Comparison of ENCODE assay signal across 1 cellular context in the genomic region with DNA sequence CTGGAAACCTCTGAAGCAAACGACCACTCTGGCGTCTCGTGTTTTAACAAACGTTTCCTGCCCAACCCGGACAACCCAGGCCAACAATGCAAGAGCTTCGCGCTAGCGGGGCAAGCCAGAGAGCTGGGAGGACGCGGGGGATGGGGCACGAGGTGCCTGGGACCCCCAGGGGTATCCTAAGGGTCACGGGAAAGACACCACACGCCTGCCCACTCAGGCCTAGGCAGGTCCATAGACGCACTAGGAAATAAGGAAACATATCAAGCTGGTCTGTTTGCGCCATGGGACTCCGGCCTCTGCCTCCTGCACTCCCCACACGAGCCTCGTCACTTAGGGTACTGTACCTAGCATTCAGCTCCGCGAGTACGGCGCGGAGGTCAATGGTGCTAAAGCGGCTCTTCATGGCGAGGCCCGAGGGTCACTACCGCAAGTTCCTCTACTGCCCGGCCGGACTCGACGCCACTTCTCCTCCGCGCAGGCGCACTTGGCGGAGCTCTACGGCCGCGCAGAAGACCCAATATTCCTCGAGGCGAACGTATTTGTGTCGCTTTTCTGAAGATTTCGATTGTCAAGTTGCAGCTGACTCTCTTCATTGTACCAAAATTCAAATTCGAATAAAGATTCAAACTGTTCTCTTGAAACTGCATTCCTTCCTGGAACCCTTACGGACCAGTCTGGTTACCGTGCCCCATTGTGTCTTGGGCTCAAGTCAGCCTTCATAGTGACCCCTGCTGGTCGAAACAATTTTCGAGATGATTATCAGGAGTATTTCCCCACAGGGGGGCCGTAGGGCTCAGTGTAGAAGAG.
TF ChIP-seq lines count a peak whose summit lies in the region.

A gene with protein sequence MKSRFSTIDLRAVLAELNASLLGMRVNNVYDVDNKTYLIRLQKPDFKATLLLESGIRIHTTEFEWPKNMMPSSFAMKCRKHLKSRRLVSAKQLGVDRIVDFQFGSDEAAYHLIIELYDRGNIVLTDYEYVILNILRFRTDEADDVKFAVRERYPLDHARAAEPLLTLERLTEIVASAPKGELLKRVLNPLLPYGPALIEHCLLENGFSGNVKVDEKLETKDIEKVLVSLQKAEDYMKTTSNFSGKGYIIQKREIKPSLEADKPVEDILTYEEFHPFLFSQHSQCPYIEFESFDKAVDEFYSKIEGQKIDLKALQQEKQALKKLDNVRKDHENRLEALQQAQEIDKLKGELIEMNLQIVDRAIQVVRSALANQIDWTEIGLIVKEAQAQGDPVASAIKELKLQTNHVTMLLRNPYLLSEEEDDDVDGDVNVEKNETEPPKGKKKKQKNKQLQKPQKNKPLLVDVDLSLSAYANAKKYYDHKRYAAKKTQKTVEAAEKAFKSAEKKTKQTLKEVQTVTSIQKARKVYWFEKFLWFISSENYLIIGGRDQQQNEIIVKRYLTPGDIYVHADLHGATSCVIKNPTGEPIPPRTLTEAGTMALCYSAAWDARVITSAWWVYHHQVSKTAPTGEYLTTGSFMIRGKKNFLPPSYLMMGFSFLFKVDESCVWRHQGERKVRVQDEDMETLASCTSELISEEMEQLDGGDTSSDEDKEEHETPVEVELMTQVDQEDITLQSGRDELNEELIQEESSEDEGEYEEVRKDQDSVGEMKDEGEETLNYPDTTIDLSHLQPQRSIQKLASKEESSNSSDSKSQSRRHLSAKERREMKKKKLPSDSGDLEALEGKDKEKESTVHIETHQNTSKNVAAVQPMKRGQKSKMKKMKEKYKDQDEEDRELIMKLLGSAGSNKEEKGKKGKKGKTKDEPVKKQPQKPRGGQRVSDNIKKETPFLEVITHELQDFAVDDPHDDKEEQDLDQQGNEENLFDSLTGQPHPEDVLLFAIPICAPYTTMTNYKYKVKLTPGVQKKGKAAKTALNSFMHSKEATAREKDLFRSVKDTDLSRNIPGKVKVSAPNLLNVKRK (minus strand): TSS at position 438 of the 807 bp plus-strand sequence. CDS start 35 bp downstream, at position 403.

TF ChIP-seq in HepG2, 621 proteins besides CTCF, POLR2A, EP300 and RAD21 (continued from another document and continues in another):
- TF ChIP-seq, protein P1, sequence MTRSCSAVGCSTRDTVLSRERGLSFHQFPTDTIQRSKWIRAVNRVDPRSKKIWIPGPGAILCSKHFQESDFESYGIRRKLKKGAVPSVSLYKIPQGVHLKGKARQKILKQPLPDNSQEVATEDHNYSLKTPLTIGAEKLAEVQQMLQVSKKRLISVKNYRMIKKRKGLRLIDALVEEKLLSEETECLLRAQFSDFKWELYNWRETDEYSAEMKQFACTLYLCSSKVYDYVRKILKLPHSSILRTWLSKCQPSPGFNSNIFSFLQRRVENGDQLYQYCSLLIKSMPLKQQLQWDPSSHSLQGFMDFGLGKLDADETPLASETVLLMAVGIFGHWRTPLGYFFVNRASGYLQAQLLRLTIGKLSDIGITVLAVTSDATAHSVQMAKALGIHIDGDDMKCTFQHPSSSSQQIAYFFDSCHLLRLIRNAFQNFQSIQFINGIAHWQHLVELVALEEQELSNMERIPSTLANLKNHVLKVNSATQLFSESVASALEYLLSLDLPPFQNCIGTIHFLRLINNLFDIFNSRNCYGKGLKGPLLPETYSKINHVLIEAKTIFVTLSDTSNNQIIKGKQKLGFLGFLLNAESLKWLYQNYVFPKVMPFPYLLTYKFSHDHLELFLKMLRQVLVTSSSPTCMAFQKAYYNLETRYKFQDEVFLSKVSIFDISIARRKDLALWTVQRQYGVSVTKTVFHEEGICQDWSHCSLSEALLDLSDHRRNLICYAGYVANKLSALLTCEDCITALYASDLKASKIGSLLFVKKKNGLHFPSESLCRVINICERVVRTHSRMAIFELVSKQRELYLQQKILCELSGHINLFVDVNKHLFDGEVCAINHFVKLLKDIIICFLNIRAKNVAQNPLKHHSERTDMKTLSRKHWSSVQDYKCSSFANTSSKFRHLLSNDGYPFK (CRISPR knock-in tag; IDR thresholded peaks at IDR 0.05; ENCODE audit: borderline replicate concordance): peak; percentile 87
- TF ChIP-seq MAF1 (CRISPR knock-in tag; IDR thresholded peaks at IDR 0.05; ENCODE audit: borderline replicate concordance): no peak
- TF ChIP-seq TSC22D2 (CRISPR knock-in tag; IDR thresholded peaks at IDR 0.05; ENCODE audit: borderline replicate concordance): no peak; the same call in 1 of the 2 replicates
- peak; percentile 58; the same call in 1 of the 2 replicates for TF ChIP-seq ZNF232 (CRISPR knock-in tag; IDR thresholded peaks at IDR 0.05; ENCODE audit: borderline replicate concordance)
- TF ChIP-seq, protein P2, sequence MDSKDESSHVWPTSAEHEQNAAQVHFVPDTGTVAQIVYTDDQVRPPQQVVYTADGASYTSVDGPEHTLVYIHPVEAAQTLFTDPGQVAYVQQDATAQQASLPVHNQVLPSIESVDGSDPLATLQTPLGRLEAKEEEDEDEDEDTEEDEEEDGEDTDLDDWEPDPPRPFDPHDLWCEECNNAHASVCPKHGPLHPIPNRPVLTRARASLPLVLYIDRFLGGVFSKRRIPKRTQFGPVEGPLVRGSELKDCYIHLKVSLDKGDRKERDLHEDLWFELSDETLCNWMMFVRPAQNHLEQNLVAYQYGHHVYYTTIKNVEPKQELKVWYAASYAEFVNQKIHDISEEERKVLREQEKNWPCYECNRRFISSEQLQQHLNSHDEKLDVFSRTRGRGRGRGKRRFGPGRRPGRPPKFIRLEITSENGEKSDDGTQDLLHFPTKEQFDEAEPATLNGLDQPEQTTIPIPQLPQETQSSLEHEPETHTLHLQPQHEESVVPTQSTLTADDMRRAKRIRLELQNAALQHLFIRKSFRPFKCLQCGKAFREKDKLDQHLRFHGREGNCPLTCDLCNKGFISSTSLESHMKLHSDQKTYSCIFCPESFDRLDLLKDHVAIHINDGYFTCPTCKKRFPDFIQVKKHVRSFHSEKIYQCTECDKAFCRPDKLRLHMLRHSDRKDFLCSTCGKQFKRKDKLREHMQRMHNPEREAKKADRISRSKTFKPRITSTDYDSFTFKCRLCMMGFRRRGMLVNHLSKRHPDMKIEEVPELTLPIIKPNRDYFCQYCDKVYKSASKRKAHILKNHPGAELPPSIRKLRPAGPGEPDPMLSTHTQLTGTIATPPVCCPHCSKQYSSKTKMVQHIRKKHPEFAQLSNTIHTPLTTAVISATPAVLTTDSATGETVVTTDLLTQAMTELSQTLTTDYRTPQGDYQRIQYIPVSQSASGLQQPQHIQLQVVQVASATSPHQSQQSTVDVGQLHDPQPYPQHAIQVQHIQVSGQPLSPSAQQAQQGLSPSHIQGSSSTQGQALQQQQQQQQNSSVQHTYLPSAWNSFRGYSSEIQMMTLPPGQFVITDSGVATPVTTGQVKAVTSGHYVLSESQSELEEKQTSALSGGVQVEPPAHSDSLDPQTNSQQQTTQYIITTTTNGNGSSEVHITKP (CRISPR knock-in tag; IDR thresholded peaks at IDR 0.05; ENCODE audit: low read depth): no peak
- TF ChIP-seq POGZ (CRISPR knock-in tag; IDR thresholded peaks at IDR 0.05): peak; percentile 58
- TF ChIP-seq, protein P3, sequence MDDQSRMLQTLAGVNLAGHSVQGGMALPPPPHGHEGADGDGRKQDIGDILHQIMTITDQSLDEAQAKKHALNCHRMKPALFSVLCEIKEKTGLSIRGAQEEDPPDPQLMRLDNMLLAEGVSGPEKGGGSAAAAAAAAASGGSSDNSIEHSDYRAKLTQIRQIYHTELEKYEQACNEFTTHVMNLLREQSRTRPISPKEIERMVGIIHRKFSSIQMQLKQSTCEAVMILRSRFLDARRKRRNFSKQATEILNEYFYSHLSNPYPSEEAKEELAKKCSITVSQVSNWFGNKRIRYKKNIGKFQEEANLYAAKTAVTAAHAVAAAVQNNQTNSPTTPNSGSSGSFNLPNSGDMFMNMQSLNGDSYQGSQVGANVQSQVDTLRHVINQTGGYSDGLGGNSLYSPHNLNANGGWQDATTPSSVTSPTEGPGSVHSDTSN (CRISPR knock-in tag; IDR thresholded peaks at IDR 0.05; ENCODE audit: borderline replicate concordance): no peak
- TF ChIP-seq ZNF124 (CRISPR knock-in tag; IDR thresholded peaks at IDR 0.05): peak; percentile 69; the same call in 1 of the 2 replicates
- TF ChIP-seq TCF12 (IDR thresholded peaks at IDR 0.05): no peak
- no peak for TF ChIP-seq TCF12 (CRISPR knock-in tag; IDR thresholded peaks at IDR 0.05)
- TF ChIP-seq, protein P4, sequence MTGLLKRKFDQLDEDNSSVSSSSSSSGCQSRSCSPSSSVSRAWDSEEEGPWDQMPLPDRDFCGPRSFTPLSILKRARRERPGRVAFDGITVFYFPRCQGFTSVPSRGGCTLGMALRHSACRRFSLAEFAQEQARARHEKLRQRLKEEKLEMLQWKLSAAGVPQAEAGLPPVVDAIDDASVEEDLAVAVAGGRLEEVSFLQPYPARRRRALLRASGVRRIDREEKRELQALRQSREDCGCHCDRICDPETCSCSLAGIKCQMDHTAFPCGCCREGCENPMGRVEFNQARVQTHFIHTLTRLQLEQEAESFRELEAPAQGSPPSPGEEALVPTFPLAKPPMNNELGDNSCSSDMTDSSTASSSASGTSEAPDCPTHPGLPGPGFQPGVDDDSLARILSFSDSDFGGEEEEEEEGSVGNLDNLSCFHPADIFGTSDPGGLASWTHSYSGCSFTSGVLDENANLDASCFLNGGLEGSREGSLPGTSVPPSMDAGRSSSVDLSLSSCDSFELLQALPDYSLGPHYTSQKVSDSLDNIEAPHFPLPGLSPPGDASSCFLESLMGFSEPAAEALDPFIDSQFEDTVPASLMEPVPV (CRISPR knock-in tag; IDR thresholded peaks at IDR 0.05): 0 out of 2 replicates have a peak, but pooled peaks have one; percentile 73
- no peak for TF ChIP-seq CBFB (CRISPR knock-in tag; IDR thresholded peaks at IDR 0.05)
- TF ChIP-seq ZNF468 (CRISPR knock-in tag; IDR thresholded peaks at IDR 0.05): no peak
- TF ChIP-seq SP5 (CRISPR knock-in tag; IDR thresholded peaks at IDR 0.05; ENCODE audit: borderline replicate concordance, low read depth): 0 out of 2 replicates have a peak, but pooled peaks have one; percentile 6
- TF ChIP-seq ZNF207 (IDR thresholded peaks at IDR 0.05; ENCODE audit: borderline replicate concordance): no peak
- TF ChIP-seq RFXAP (CRISPR knock-in tag; IDR thresholded peaks at IDR 0.05; ENCODE audit: borderline replicate concordance): 0 out of 2 replicates have a peak, but pooled peaks have one; percentile 35
- no peak for TF ChIP-seq ZSCAN20 (CRISPR knock-in tag; IDR thresholded peaks at IDR 0.05; ENCODE audit: borderline replicate concordance)
- peak; percentile 94 for TF ChIP-seq ASH2L (IDR thresholded peaks at IDR 0.05; ENCODE audit: insufficient read length, low read depth, low read length)
- peak; percentile 72; the same call in 1 of the 2 replicates for TF ChIP-seq ZNF333 (CRISPR knock-in tag; IDR thresholded peaks at IDR 0.05; ENCODE audit: borderline replicate concordance)
- TF ChIP-seq HOXA9 (CRISPR knock-in tag; IDR thresholded peaks at IDR 0.05; ENCODE audit: borderline replicate concordance): no peak; the same call in 1 of the 2 replicates
- TF ChIP-seq, protein P5, sequence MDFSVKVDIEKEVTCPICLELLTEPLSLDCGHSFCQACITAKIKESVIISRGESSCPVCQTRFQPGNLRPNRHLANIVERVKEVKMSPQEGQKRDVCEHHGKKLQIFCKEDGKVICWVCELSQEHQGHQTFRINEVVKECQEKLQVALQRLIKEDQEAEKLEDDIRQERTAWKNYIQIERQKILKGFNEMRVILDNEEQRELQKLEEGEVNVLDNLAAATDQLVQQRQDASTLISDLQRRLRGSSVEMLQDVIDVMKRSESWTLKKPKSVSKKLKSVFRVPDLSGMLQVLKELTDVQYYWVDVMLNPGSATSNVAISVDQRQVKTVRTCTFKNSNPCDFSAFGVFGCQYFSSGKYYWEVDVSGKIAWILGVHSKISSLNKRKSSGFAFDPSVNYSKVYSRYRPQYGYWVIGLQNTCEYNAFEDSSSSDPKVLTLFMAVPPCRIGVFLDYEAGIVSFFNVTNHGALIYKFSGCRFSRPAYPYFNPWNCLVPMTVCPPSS (IDR thresholded peaks at IDR 0.05): no peak
- no peak for TF ChIP-seq MAFF (IDR thresholded peaks at IDR 0.05; ENCODE audit: low read depth, low read length)
- no peak for TF ChIP-seq MED13 (CRISPR knock-in tag; IDR thresholded peaks at IDR 0.05)
- TF ChIP-seq KLF12 (CRISPR knock-in tag; IDR thresholded peaks at IDR 0.05; ENCODE audit: borderline replicate concordance): no peak
- TF ChIP-seq HNRNPK (IDR thresholded peaks at IDR 0.05; ENCODE audit: low read depth, low read length, poor library complexity, severe bottlenecking): no peak
- no peak for TF ChIP-seq ZNF160 (CRISPR knock-in tag; IDR thresholded peaks at IDR 0.05)
- TF ChIP-seq, protein P6, sequence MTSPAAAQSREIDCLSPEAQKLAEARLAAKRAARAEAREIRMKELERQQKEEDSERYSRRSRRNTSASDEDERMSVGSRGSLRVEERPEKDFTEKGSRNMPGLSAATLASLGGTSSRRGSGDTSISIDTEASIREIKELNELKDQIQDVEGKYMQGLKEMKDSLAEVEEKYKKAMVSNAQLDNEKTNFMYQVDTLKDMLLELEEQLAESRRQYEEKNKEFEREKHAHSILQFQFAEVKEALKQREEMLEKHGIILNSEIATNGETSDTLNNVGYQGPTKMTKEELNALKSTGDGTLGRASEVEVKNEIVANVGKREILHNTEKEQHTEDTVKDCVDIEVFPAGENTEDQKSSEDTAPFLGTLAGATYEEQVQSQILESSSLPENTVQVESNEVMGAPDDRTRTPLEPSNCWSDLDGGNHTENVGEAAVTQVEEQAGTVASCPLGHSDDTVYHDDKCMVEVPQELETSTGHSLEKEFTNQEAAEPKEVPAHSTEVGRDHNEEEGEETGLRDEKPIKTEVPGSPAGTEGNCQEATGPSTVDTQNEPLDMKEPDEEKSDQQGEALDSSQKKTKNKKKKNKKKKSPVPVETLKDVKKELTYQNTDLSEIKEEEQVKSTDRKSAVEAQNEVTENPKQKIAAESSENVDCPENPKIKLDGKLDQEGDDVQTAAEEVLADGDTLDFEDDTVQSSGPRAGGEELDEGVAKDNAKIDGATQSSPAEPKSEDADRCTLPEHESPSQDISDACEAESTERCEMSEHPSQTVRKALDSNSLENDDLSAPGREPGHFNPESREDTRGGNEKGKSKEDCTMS (CRISPR knock-in tag; conservative IDR thresholded peaks at IDR 0.05): no peak
- TF ChIP-seq CEBPB (IDR thresholded peaks at IDR 0.05; ENCODE audit: borderline replicate concordance, low read depth, low read length): peak; percentile 58; the same call in 1 of the 2 replicates
- TF ChIP-seq PRPF4 (IDR thresholded peaks at IDR 0.05; ENCODE audit: low read depth, low read length, poor library complexity, severe bottlenecking): no peak
